7 cellular contexts compared by ENCODE assay signal in the genomic region with DNA sequence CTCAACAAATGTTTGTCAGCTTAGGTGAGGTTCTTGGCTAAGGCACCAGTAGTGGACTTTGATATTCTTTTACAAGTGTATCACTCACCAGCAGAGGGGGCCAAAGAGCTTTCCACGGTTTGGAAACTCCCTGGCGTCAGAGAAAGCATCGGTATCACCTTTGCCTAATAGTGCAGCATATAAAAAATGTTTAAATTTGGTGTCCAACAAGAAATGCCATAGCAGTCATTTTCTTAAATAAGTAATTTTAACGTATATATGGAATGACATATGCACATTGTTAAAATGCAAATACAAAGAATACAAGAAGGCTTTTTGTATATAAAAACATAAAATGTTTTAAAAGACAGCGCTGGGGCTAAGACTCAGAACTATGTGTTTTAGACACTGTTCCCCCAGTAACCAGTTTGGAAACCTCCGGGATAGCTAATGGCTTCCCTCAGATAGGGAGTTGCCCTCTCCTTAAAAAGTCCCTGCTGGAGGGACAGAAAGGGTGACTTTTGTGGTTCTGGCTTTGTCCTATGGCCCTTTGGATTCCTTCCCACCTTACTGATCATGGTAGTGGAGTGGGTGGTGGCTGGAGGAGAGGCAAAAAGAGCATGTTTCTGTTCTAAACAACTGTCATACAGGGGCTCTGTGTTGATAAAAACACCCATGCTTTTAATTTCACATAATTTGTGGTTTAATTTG.
DNase-seq lines count a peak whose midpoint lies in the region; ATAC-seq lines count a peak whose summit lies in the region.

No MANE protein-coding gene starts in this region.

- ATAC-seq in GM18499 (IDR thresholded peaks at IDR 0.05; ENCODE audit: insufficient read depth, unreplicated experiment) (peak; percentile 45), HG03025 (IDR thresholded peaks at IDR 0.05; ENCODE audit: low FRiP score, unreplicated experiment) (peak; percentile 66)

- DNase-seq in NCI-H2227 treated with DMSO at 0.1 percent for 48 hours (lab: John Stamatoyannopoulos, UW) (peak; percentile 79), kidney tubule cell (ENCODE audit: low spot score) (peak; percentile 85)
- peak; percentile 59 to 74 (median 70) for DNase-seq in activated CD4-positive, CD25-positive, alpha-beta regulatory T cell (lab: John Stamatoyannopoulos, UW)
- DNase-seq in central memory CD4-positive, alpha-beta T cell: peak; percentile 75
- peak; percentile 81 for DNase-seq in stimulated activated CD4-positive, alpha-beta T cell treated with anti-CD3 and anti-CD28 coated beads, Interleukin-1b, Interleukin-23, amount 100 ng/mL, for 48 hours

Comparison
In these comparisons a context has a peak if more than half of its experiments do, and no peak if none do; other contexts are left out.
1. Peak in every context shown above with its lines: DNase-seq and ATAC-seq.